1 cellular context compared by ENCODE assay signal in genomic region chr5:42872865-42873264, GRCh38.
TF ChIP-seq lines count a peak whose summit lies in the region.

No MANE protein-coding gene starts in this region.

TF ChIP-seq in K562, 482 proteins besides CTCF, POLR2A, EP300 and RAD21 (continued from another document and continues in another):
- TF ChIP-seq ZFP30 (CRISPR knock-in tag; IDR thresholded peaks at IDR 0.05; ENCODE audit: borderline replicate concordance) (no peak), MAFK (IDR thresholded peaks at IDR 0.05; ENCODE audit: low read length) (peak; percentile 25; the same call in 1 of the 2 replicates), ZNF165 (CRISPR knock-in tag; IDR thresholded peaks at IDR 0.05; ENCODE audit: borderline replicate concordance) (no peak), CC2D1A (IDR thresholded peaks at IDR 0.05) (peak; percentile 84; the same call in 1 of the 2 replicates), PURB (CRISPR knock-in tag; IDR thresholded peaks at IDR 0.05; ENCODE audit: low read depth) (no peak), NR2C1 (IDR thresholded peaks at IDR 0.05) (no peak), NR2C1 (tag; IDR thresholded peaks at IDR 0.05) (peak; percentile 57), MLLT1 (IDR thresholded peaks at IDR 0.05) (0 out of 4 replicates have a peak, but pooled peaks of 1 of the 2 experiments have one; percentile 47), ZSCAN32 (CRISPR knock-in tag; IDR thresholded peaks at IDR 0.05) (no peak), DEAF1 (CRISPR knock-in tag; IDR thresholded peaks at IDR 0.05) (no peak), NFYB (IDR thresholded peaks at IDR 0.05; ENCODE audit: extremely low read depth, insufficient read length) (no peak), ATF3 (IDR thresholded peaks at IDR 0.05) (no peak), ATF3 (CRISPR knock-in tag; conservative IDR thresholded peaks at IDR 0.05) (no peak), ZNF639 (CRISPR knock-in tag; conservative IDR thresholded peaks at IDR 0.05 in 1 of 2, IDR thresholded peaks at IDR 0.05 in 1 of 2) (peak in 1 of 2 experiments; percentile 37; a peak in 1 of 4 replicates), CBFA2T3 (IDR thresholded peaks at IDR 0.05) (peak; percentile 98), ZNF280A (IDR thresholded peaks at IDR 0.05; ENCODE audit: low read depth, partially characterized antibody) (no peak), REST (CRISPR knock-in tag; IDR thresholded peaks at IDR 0.05; ENCODE audit: low read depth) (no peak), RREB1 (CRISPR knock-in tag; IDR thresholded peaks at IDR 0.05) (no peak), FUS (optimal IDR thresholded peaks at IDR 0.05; ENCODE audit: low read depth, low read length) (no peak), CBX8 (IDR thresholded peaks at IDR 0.05; ENCODE audit: borderline replicate concordance, extremely low read depth, low read depth, low read length, poor library complexity, severe bottlenecking) (no peak), PRDM10 (IDR thresholded peaks at IDR 0.05; ENCODE audit: partially characterized antibody) (no peak), ZNF263 (CRISPR knock-in tag; IDR thresholded peaks at IDR 0.05; ENCODE audit: borderline replicate concordance) (no peak), BACH1 (tag; IDR thresholded peaks at IDR 0.05) (no peak), ASH1L (IDR thresholded peaks at IDR 0.05; ENCODE audit: borderline replicate concordance, low read depth, partially characterized antibody) (no peak), POLR3G (IDR thresholded peaks at IDR 0.05; ENCODE audit: extremely low read depth, insufficient read length, insufficient replicate concordance) (no peak), MAZ (CRISPR knock-in tag; conservative IDR thresholded peaks at IDR 0.05 in 1 of 2, IDR thresholded peaks at IDR 0.05 in 1 of 2) (peak in 1 of 2 experiments; percentile 55; a peak in 2 of 4 replicates), FOXO4 (CRISPR knock-in tag; IDR thresholded peaks at IDR 0.05) (no peak)
